In genomic region chr1:24070821-24071393, GRCh38 we compare ENCODE assay signal across 8 cellular contexts. TPM values are rescaled to one million over a fixed set of nuclear protein-coding genes. Genes with fewer than 3 reads are reported as not detected.
DNase-seq lines count a peak whose midpoint lies in the region; ATAC-seq, FAIRE-seq and TF ChIP-seq lines count a peak whose summit lies in the region.

No MANE protein-coding gene starts in this region.

- H3K36me3 Mint-ChIP-seq in activated B cell treated with CpG ODN at 0.5 μM for 24 hours (ENCODE audit: low read depth): no peaks in the 10 kb centered on the region

- CTCF ChIA-PET in activated B cell treated with CpG ODN at 0.5 μM for 24 hours (lab: Charles Lee): interaction anchor here (1.0 to 2.7 kb wide), 3 partner anchors 129 to 516 kb away, joined by 4 to 41 read pairs (median 7); no protein-coding TSS in a partner anchor

- H3K4me1 Mint-ChIP-seq in activated B cell treated with CpG ODN at 0.5 μM for 24 hours: no peaks in the 10 kb centered on the region

- H3K27me3 ChIP-seq in kidney epithelial cell (ENCODE audit: control insufficient read depth, insufficient read depth, low read length): peaks cover 3% of the 10 kb centered on the region

- H3K9me3 Mint-ChIP-seq in activated B cell treated with CpG ODN at 0.5 μM for 24 hours: no peaks in the 10 kb centered on the region

- no peak overlapping the region for H3K4me3 ChIP-seq in kidney epithelial cell (ENCODE audit: low read depth, low read length)

- ATAC-seq in activated B cell treated with CpG ODN at 0.5 μM for 24 hours (ENCODE audit: low read depth) (peak; percentile 96), GM18520 (IDR thresholded peaks at IDR 0.05; ENCODE audit: unreplicated experiment) (no peak)

- no peak overlapping the region for H3K4me3 Mint-ChIP-seq in activated B cell treated with CpG ODN at 0.5 μM for 24 hours

- H3K27me3 Mint-ChIP-seq in activated B cell treated with CpG ODN at 0.5 μM for 24 hours: peaks cover 2% of the 10 kb centered on the region

- TF ChIP-seq POLR2A in H54 (IDR thresholded peaks at IDR 0.05; ENCODE audit: low read depth, low read length): no peak

- POLR2A ChIA-PET in activated B cell treated with CpG ODN at 0.5 μM for 24 hours (lab: Charles Lee): interaction anchor here (0.7 kb wide), 1 partner anchor 116 kb away, joined by 3 read pairs; the partner anchor contains the start of gene IFNLR1

- no peak overlapping the region for H3K27ac Mint-ChIP-seq in activated B cell treated with CpG ODN at 0.5 μM for 24 hours

- FAIRE-seq in H54 (lab: Jason Lieb, UNC): peak; percentile 53

- no peaks in the 10 kb centered on the region for H3K36me3 ChIP-seq in kidney epithelial cell (ENCODE audit: control insufficient read depth, insufficient read depth, low read length)

- peak; percentile 89 for DNase-seq in AG08396 (ENCODE audit: low spot score)
- peak; percentile 83 for DNase-seq in H54 (ENCODE audit: insufficient read length, low spot score)
- DNase-seq in NCI-H2196 treated with DMSO at 0.1 percent for 48 hours (lab: John Stamatoyannopoulos, UW; ENCODE audit: unreplicated experiment): peak; percentile 39
- DNase-seq in activated B cell treated with CpG ODN at 0.5 μM for 24 hours: peak; percentile 51
- peak in 54 of 61 donors; percentile 2 to 78 (median 30) for DNase-seq in caudate nucleus (lab: John Stamatoyannopoulos, UW)
- DNase-seq in kidney epithelial cell (ENCODE audit: low read depth): peak; percentile 29
- peak; percentile 74 for DNase-seq in stimulated activated CD4-positive, alpha-beta T cell treated with anti-CD3 and anti-CD28 coated beads, Interleukin-1b, Interleukin-23, amount 100 ng/mL, for 48 hours

- no peak overlapping the region for H3K27ac ChIP-seq in caudate nucleus (ENCODE audit: low read depth, low read length)

- TF ChIP-seq CTCF in activated B cell treated with CpG ODN at 0.5 μM for 24 hours (IDR thresholded peaks at IDR 0.05): peak; percentile 85
- peak; percentile 89 for TF ChIP-seq CTCF in kidney epithelial cell (IDR thresholded peaks at IDR 0.05; ENCODE audit: insufficient read depth, low read length, poor library complexity, severe bottlenecking)

- intact Hi-C loops in activated B cell treated with CpG ODN at 0.5 μM for 24 hours (cut with micrococcal nuclease): loop anchor here (1.0 to 2.0 kb wide), 4 partner anchors 80 to 516 kb away; no protein-coding TSS in a partner anchor

RNA-seq across cellular contexts. Expression of gene MYOM3, which starts 41.0 kb away (rescaled TPM):
- not detected in 2 replicates for total RNA-seq in activated B cell treated with CpG ODN at 0.5 μM for 24 hours
- 7.9 and 8.1 TPM in 2 replicates for total RNA-seq in kidney epithelial cell

Comparison
In these comparisons a context has a peak if more than half of its experiments do, and no peak if none do; other contexts are left out.
1. DNase-seq: peak in every context shown above with its lines; median percentile 89 in AG08396; 83 in H54; 74 in stimulated activated CD4-positive, alpha-beta T cell treated with anti-CD3 and anti-CD28 coated beads, Interleukin-1b, Interleukin-23, amount 100 ng/mL, for 48 hours; 51 in activated B cell treated with CpG ODN at 0.5 μM for 24 hours; 39 in NCI-H2196 treated with DMSO at 0.1 percent for 48 hours; 30 in caudate nucleus; 29 in kidney epithelial cell.